10 cellular contexts compared by ENCODE assay signal in the genomic region with DNA sequence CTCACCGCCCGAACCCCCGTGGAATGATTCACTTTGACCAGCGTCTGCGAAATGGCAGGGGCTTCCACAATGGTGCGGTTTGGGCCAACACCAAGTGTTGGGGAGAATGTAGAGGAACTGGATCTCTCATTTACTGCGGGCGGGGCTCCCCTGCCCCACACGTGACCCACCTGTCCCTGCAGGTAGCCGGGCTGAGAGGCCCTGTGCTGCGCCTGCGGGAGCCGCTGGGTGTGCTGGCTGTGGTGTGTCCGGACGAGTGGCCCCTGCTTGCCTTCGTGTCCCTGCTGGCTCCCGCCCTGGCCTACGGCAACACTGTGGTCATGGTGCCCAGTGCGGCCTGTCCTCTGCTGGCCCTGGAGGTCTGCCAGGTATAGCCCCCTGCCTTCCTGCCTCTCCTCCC. TPM values are rescaled to one million over a fixed set of nuclear protein-coding genes. Genes with fewer than 3 reads are reported as not detected.
A peak's percentile ranks its signal among the peaks of the same experiment; 100 is the strongest.
DNase-seq lines count a peak whose midpoint lies in the region; ATAC-seq and TF ChIP-seq lines count a peak whose summit lies in the region.
"Had no signal": no experiment of that assay in that cellular context is flagged by ENCODE, and none has a peak within 500 bp of the region (broad histone marks: within the 10 kb centered on the region; RNA-seq: fewer than 3 reads in every experiment).

No MANE protein-coding gene starts in this region.

- H3K36me3 ChIP-seq in CD8-positive, alpha-beta T cell (ENCODE audit: insufficient read depth, low read length), result no peaks in the 10 kb centered on the region
- H3K36me3 ChIP-seq in MM.1S (replicated peaks; ENCODE audit: insufficient read depth, low read length), result no peaks in the 10 kb centered on the region
- peaks cover 0 to 15% of the 10 kb centered on the region in 2 donors for H3K36me3 ChIP-seq in esophagus (ENCODE audit: control insufficient read depth in 2 of 2, insufficient read depth in 2 of 2, low read length in 1 of 2)
- peaks cover 3 to 6% (median 4%) of the 10 kb centered on the region in 3 donors for H3K36me3 ChIP-seq in skeletal muscle tissue (ENCODE audit: control insufficient read depth in 3 of 3, insufficient read depth in 3 of 3, low read length in 3 of 3)
- H3K36me3 ChIP-seq in OCI-LY7 (ENCODE audit: insufficient read depth, low read length), result peaks cover 53% of the 10 kb centered on the region

- no TSS peak for BruUV-seq in OCI-LY7 (replicated peaks; lab: Mats Ljungman, UMichigan)

- no peak overlapping the region for H3K9ac ChIP-seq in MM.1S (ENCODE audit: low read length)
- H3K9ac ChIP-seq in skeletal muscle tissue (ENCODE audit: low read depth in 1 of 3, low read length in 3 of 3), result no peak overlapping the region

- 0 out of 2 replicates have a peak, but pooled peaks cover 5% of the 10 kb centered on the region for H3F3A ChIP-seq in MM.1S (ENCODE audit: insufficient read depth, low read length)

- peaks cover 48% of the 10 kb centered on the region for H3K4me1 ChIP-seq in CD8-positive, alpha-beta T cell (ENCODE audit: insufficient read depth, low read length)
- H3K4me1 ChIP-seq in MM.1S (ENCODE audit: low read length) (peaks cover 13% of the 10 kb centered on the region), esophagus (ENCODE audit: control insufficient read depth in 2 of 2, insufficient read depth in 2 of 2, low read length in 1 of 2) (peaks cover 2 to 11% of the 10 kb centered on the region in 2 donors), skeletal muscle tissue (ENCODE audit: control insufficient read depth in 3 of 3, insufficient read depth in 3 of 3, low read length in 3 of 3) (peaks cover 7 to 17% (median 12%) of the 10 kb centered on the region in 3 donors), OCI-LY7 (ENCODE audit: insufficient read depth, low read length, poor library complexity, severe bottlenecking) (peaks cover 23% of the 10 kb centered on the region)

- H4K20me1 ChIP-seq in MM.1S (ENCODE audit: insufficient read depth, low read length) (no peaks in the 10 kb centered on the region), OCI-LY7 (ENCODE audit: insufficient read depth, low read length) (no peaks in the 10 kb centered on the region)

- CTCF ChIA-PET in CD8-positive, alpha-beta T cell (lab: Charles Lee), result interaction anchor here (1.1 to 4.7 kb wide), 4 partner anchors 12 to 208 kb away, joined by 4 to 34 read pairs (median 10); no protein-coding TSS in a partner anchor
- CTCF ChIA-PET in OCI-LY7 (lab: Charles Lee; ENCODE audit: unreplicated experiment), result no interaction called here

- H3K4me3 ChIP-seq in CD8-positive, alpha-beta T cell (ENCODE audit: low read depth, low read length), result no peak overlapping the region
- H3K4me3 ChIP-seq in MM.1S (ENCODE audit: low read length) (no peak overlapping the region), esophagus (ENCODE audit: low read depth in 1 of 2, low read length in 2 of 2) (peak overlapping the region in 1 of 2 donors; percentile 2), skeletal muscle tissue (ENCODE audit: low read length in 3 of 3) (no peak overlapping the region), OCI-LY7 (ENCODE audit: low read depth, low read length, poor library complexity, severe bottlenecking) (no peak overlapping the region)
- H3K4me3 ChIP-seq: thyroid gland had no signal

- no peaks in the 10 kb centered on the region for H3K9me2 ChIP-seq in MM.1S (replicated peaks; ENCODE audit: insufficient read depth, low read length)
- H3K9me2 ChIP-seq in OCI-LY7 (ENCODE audit: insufficient read depth, low read length), result no peaks in the 10 kb centered on the region

- peaks cover 16% of the 10 kb centered on the region for H3K36me3 Mint-ChIP-seq in CD8-positive, alpha-beta T cell

- WGBS in esophagus, 2 donors, result 57 to 74% methylated on average over 19 of the region's 19 CpGs

- H3K27me3 Mint-ChIP-seq in CD8-positive, alpha-beta T cell (ENCODE audit: low read depth), result no peaks in the 10 kb centered on the region

- H3K9me3 Mint-ChIP-seq in CD8-positive, alpha-beta T cell, result no peaks in the 10 kb centered on the region

- H3K27me3 ChIP-seq in CD8-positive, alpha-beta T cell (ENCODE audit: insufficient read depth, low read length), result no peaks in the 10 kb centered on the region
- no peaks in the 10 kb centered on the region for H3K27me3 ChIP-seq in MM.1S (replicated peaks; ENCODE audit: insufficient read depth, low read length)
- no peaks in the 10 kb centered on the region for H3K27me3 ChIP-seq in esophagus (ENCODE audit: control insufficient read depth in 1 of 2, insufficient read depth in 2 of 2, low read length in 2 of 2)
- no peaks in the 10 kb centered on the region for H3K27me3 ChIP-seq in skeletal muscle tissue (ENCODE audit: control insufficient read depth in 3 of 3, insufficient read depth in 3 of 3, low read length in 3 of 3)
- H3K27me3 ChIP-seq: thyroid gland had no signal

- H3K27ac Mint-ChIP-seq in CD8-positive, alpha-beta T cell, result peak overlapping the region; percentile 99

- TF ChIP-seq CTCF in CD8-positive, alpha-beta T cell (IDR thresholded peaks at IDR 0.05), result no peak
- TF ChIP-seq CTCF in MM.1S (IDR thresholded peaks at IDR 0.05; ENCODE audit: low read length), result no peak
- no peak for TF ChIP-seq CTCF in OCI-LY7 (conservative IDR thresholded peaks at IDR 0.05; ENCODE audit: low read length)

- no peak for ATAC-seq in CD8-positive, alpha-beta T cell

- H3K4me2 ChIP-seq in MM.1S (ENCODE audit: low read depth, low read length), result no peak overlapping the region
- no peak overlapping the region for H3K4me2 ChIP-seq in OCI-LY7 (ENCODE audit: low read length)

- H2AFZ ChIP-seq in MM.1S (ENCODE audit: low read length), result no peak overlapping the region
- no peak overlapping the region for H2AFZ ChIP-seq in OCI-LY7 (ENCODE audit: low read length)

- H3K4me1 Mint-ChIP-seq in CD8-positive, alpha-beta T cell (ENCODE audit: low read depth), result peaks cover 39% of the 10 kb centered on the region

- no peaks in the 10 kb centered on the region for H3K79me2 ChIP-seq in MM.1S (ENCODE audit: low read length)
- H3K79me2 ChIP-seq in OCI-LY7 (ENCODE audit: insufficient read depth, low read depth, low read length), result no peaks in the 10 kb centered on the region

- H3K9me3 ChIP-seq in CD8-positive, alpha-beta T cell (ENCODE audit: low read length), result no peaks in the 10 kb centered on the region
- H3K9me3 ChIP-seq in MM.1S (replicated peaks; ENCODE audit: insufficient read depth, low read length) (no peaks in the 10 kb centered on the region), esophagus (ENCODE audit: control insufficient read depth in 2 of 2, insufficient read depth in 1 of 2, low read depth in 1 of 2, low read length in 1 of 2) (no peaks in the 10 kb centered on the region), skeletal muscle tissue (ENCODE audit: control insufficient read depth in 3 of 3, low read length in 3 of 3) (no peaks in the 10 kb centered on the region), OCI-LY7 (ENCODE audit: low read length) (no peaks in the 10 kb centered on the region)
- H3K9me3 ChIP-seq: thyroid gland had no signal

- POLR2A ChIA-PET in CD8-positive, alpha-beta T cell (lab: Charles Lee), result interaction anchor here (3.9 kb wide), 1 partner anchor 16 kb away, joined by 52 read pairs; a partner anchor contains a TSS
- POLR2A ChIA-PET in OCI-LY7 (lab: Charles Lee), result no interaction called here

- intact Hi-C loops in CD8-positive, alpha-beta T cell (cut with DNase I, micrococcal nuclease), result no loop called here
- intact Hi-C loops in OCI-LY7 (cut with micrococcal nuclease; ENCODE audit: unreplicated experiment), result no loop called here

- H3K4me3 Mint-ChIP-seq in CD8-positive, alpha-beta T cell, result no peak overlapping the region

- DNase-seq in CD8-positive, alpha-beta T cell, result no peak
- no peak for DNase-seq in MM.1S
- no peak for DNase-seq in COLO829 (ENCODE audit: low spot score)
- DNase-seq in OCI-LY7 (ENCODE audit: low spot score), result no peak
- DNase-seq in cerebellar nuclear complex (lab: John Stamatoyannopoulos, UW), result no peak
- DNase-seq: NCI-H748 treated with DMSO at 0.1 percent for 48 hours had no signal

- peak overlapping the region; percentile 88 for H3K27ac ChIP-seq in CD8-positive, alpha-beta T cell (ENCODE audit: low read depth, low read length)
- peak overlapping the region; percentile 67; the same call in 1 of the 2 replicates for H3K27ac ChIP-seq in MM.1S (ENCODE audit: low read length)
- peak overlapping the region; percentile 94 to 96 for H3K27ac ChIP-seq in esophagus (ENCODE audit: low read depth in 2 of 2, low read length in 1 of 2)
- H3K27ac ChIP-seq in skeletal muscle tissue (ENCODE audit: low read depth, low read length), result peak overlapping the region; percentile 60
- no peak overlapping the region for H3K27ac ChIP-seq in OCI-LY7 (ENCODE audit: low read depth, low read length, poor library complexity, severe bottlenecking)

RNA-seq across cellular contexts. Expression of a gene that starts 5.8 kb away (rescaled TPM):
- 100 to 1,000 TPM; 246 to 259 TPM for total RNA-seq in CD8-positive, alpha-beta T cell
- 1 to 10 TPM; 7.2 to 9.5 TPM for polyA plus RNA-seq in esophagus
- total RNA-seq in skeletal muscle tissue (0.52 TPM), OCI-LY7 (2022) (8.4 and 11.7 TPM in 2 replicates)
- total RNA-seq in OCI-LY7 (2014; rRNA removed; shearing (Covaris generic)), result 8.2 and 10.1 TPM in 2 replicates

RNA-seq across cellular contexts. Expression of a gene that starts 15.2 kb away (rescaled TPM):
- total RNA-seq in CD8-positive, alpha-beta T cell, result 10 to 100 TPM; 26.1 to 30.7 TPM
- polyA plus RNA-seq in esophagus, result 10 to 100 TPM; 29.4 to 29.9 TPM
- 20.9 TPM for total RNA-seq in skeletal muscle tissue
- 39.5 and 55.4 TPM in 2 replicates for total RNA-seq in OCI-LY7 (2014; rRNA removed; shearing (Covaris generic))
- 26.0 and 30.6 TPM in 2 replicates for total RNA-seq in OCI-LY7 (2022)

RNA-seq across cellular contexts. Expression of a gene that starts 16.6 kb away (rescaled TPM):
- 100 to 1,000 TPM; 113 to 119 TPM for total RNA-seq in CD8-positive, alpha-beta T cell
- 10 to 100 TPM; 63.5 to 65.3 TPM for polyA plus RNA-seq in esophagus
- total RNA-seq in skeletal muscle tissue (56.4 TPM), OCI-LY7 (2022) (93.2 and 95.5 TPM in 2 replicates)
- total RNA-seq in OCI-LY7 (2014; rRNA removed; shearing (Covaris generic)), result 114 and 117 TPM in 2 replicates

RNA-seq across cellular contexts. Expression of a gene that starts 19.2 kb away (rescaled TPM):
- 1,000 to 10,000 TPM; 5,165 to 5,323 TPM for total RNA-seq in CD8-positive, alpha-beta T cell
- polyA plus RNA-seq in esophagus, result 1,000 to 10,000 TPM; 1,631 to 2,695 TPM
- total RNA-seq in skeletal muscle tissue (4,175 TPM), OCI-LY7 (2022) (2,999 and 3,606 TPM in 2 replicates)
- 6,720 and 8,461 TPM in 2 replicates for total RNA-seq in OCI-LY7 (2014; rRNA removed; shearing (Covaris generic))

RNA-seq across cellular contexts. Expression of a gene that starts 26.9 kb away (rescaled TPM):
- total RNA-seq in CD8-positive, alpha-beta T cell, result under 1 TPM in 1 of 2 experiments, not detected in 1; 0.11 TPM
- polyA plus RNA-seq in esophagus, result under 1 TPM; 0.28 to 0.29 TPM
- total RNA-seq in skeletal muscle tissue, result 1.0 TPM
- total RNA-seq in OCI-LY7 (2014; rRNA removed; shearing (Covaris generic)), result 0.13 and 1.3 TPM in 2 replicates
- total RNA-seq in OCI-LY7 (2022), result 1.3 and 1.5 TPM in 2 replicates
- total RNA-seq: kidney epithelial cell had no signal

Comparison
In these comparisons a context has a peak if more than half of its experiments do, and no peak if none do; other contexts are left out.
1. RNA of a gene that starts 5.8 kb away (total RNA-seq): 246 to 259 TPM in CD8-positive, alpha-beta T cell; 8.2 to 11.7 TPM in OCI-LY7 and 0.52 TPM in skeletal muscle tissue (single experiment); every median in the first group is over 10 times any median in the second.